14 cellular contexts compared by ENCODE assay signal in the genomic region with DNA sequence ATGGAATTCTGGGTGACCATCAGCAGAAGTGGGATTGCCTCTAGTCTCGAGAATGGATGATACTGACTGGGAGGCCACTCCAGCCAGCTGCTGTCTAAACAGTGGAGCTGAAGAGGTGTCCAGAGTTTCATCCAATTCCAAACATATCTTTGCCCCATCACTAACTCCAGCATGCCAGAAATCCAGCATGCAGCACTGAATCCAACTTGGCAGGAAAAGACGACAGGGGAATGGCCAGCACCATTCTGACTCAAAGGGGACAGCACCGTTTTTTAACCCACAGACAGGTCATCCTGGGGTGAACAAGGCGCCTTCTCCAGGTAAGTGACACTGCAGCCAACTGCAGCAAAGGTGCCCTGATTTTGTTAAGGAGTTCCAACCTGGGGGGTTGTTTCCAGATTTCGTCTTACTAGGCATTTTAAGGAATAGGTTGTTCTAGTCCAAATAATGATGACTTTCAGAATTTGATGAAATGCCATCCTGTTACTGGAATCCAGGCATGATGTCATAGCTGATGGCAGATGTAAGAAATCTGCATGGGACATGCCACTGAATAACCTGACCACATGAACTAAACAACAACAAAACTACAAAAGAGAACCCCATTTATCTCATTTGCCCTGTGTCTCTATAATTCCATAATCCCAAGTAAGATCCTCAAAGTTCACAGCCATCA.
"Had no signal": no experiment of that assay in that cellular context is flagged by ENCODE, and none has a peak within 500 bp of the region (broad histone marks: within the 10 kb centered on the region; RNA-seq: fewer than 3 reads in every experiment).

No MANE protein-coding gene starts in this region.

- H3K27ac ChIP-seq: brain microvascular endothelial cell, transverse colon had no signal

- H3K27me3 ChIP-seq: brain microvascular endothelial cell, transverse colon had no signal

- ATAC-seq: activated CD4-positive, CD25-positive, alpha-beta regulatory T cell treated with anti-CD3 and anti-CD28 coated beads, Interleukin-2, amount 50 U/mL, for 24 hours; left ventricle myocardium superior; natural killer cell treated with Interleukin-12 subunit alpha and Interleukin-12 subunit beta and Interleukin-15 and Interleukin-18, amount 100 ng/mL, for 72 hours; stimulated activated naive B cell treated with anti-CD40 and anti-IgM and Interleukin-4, amounts not matched to agents 10 μg/mL and 1 μg/mL and 100 μg/mL, for 72 hours; T-cell had no signal

- H3K4me1 ChIP-seq: transverse colon had no signal

- DNase-seq: activated CD4-positive, alpha-beta T cell treated with anti-CD3 and anti-CD28 coated beads, Interleukin-2, amount 50 U/mL, for 48 hours; activated naive CD4-positive, alpha-beta T cell treated with anti-CD3 and anti-CD28 coated beads for 36 hours; activated T-cell treated with anti-CD3 and anti-CD28 coated beads, Interleukin-2, amount 50 U/mL, for 1 hour; effector memory CD4-positive, alpha-beta T cell; left ventricle myocardium superior; stimulated activated CD4-positive, alpha-beta T cell treated with anti-CD3 and anti-CD28 coated beads, Interleukin-4, amount 100 ng/mL, for 1 hour; stimulated activated naive B cell treated with anti-CD40 and anti-IgM and Interleukin-4, amounts not matched to agents 10 μg/mL and 1 μg/mL and 100 μg/mL, for 72 hours; T-cell; T-helper 9 cell; transverse colon had no signal

- H3K36me3 ChIP-seq: brain microvascular endothelial cell, transverse colon had no signal

- H3K4me1 Mint-ChIP-seq: stimulated activated naive B cell treated with anti-CD40 and anti-IgM and Interleukin-4, amounts not matched to agents 10 μg/mL and 1 μg/mL and 100 μg/mL, for 72 hours; T-cell had no signal

- H3K4me3 Mint-ChIP-seq: activated naive CD4-positive, alpha-beta T cell treated with anti-CD3 and anti-CD28 coated beads for 36 hours; natural killer cell treated with Interleukin-12 subunit alpha and Interleukin-12 subunit beta and Interleukin-15 and Interleukin-18, amount 100 ng/mL, for 72 hours; stimulated activated naive B cell treated with anti-CD40 and anti-IgM and Interleukin-4, amounts not matched to agents 10 μg/mL and 1 μg/mL and 100 μg/mL, for 72 hours; T-cell had no signal

- H3K27ac Mint-ChIP-seq: activated naive CD4-positive, alpha-beta T cell treated with anti-CD3 and anti-CD28 coated beads for 36 hours; activated T-helper 2 cell treated with anti-CD3 and anti-CD28 coated beads, Interferon-gamma antibody, Interleukin-2, Interleukin-4, amounts not matched to agents 10 μg/mL and 5 μg/mL and 100 μg/mL, durations not matched to agents 14 hours and 24 hours and 36 hours; natural killer cell treated with Interleukin-12 subunit alpha and Interleukin-12 subunit beta and Interleukin-15 and Interleukin-18, amount 100 ng/mL, for 72 hours; stimulated activated naive B cell treated with anti-CD40 and anti-IgM and Interleukin-4, amounts not matched to agents 10 μg/mL and 1 μg/mL and 100 μg/mL, for 72 hours; T-cell had no signal

- H3K9me3 Mint-ChIP-seq: activated naive CD4-positive, alpha-beta T cell treated with anti-CD3 and anti-CD28 coated beads for 36 hours; activated T-helper 2 cell treated with anti-CD3 and anti-CD28 coated beads, Interferon-gamma antibody, Interleukin-2, Interleukin-4, amounts not matched to agents 10 μg/mL and 5 μg/mL and 100 μg/mL, durations not matched to agents 14 hours and 24 hours and 36 hours; natural killer cell treated with Interleukin-12 subunit alpha and Interleukin-12 subunit beta and Interleukin-15 and Interleukin-18, amount 100 ng/mL, for 72 hours; stimulated activated naive B cell treated with anti-CD40 and anti-IgM and Interleukin-4, amounts not matched to agents 10 μg/mL and 1 μg/mL and 100 μg/mL, for 72 hours; T-cell had no signal

- H3K36me3 Mint-ChIP-seq: stimulated activated naive B cell treated with anti-CD40 and anti-IgM and Interleukin-4, amounts not matched to agents 10 μg/mL and 1 μg/mL and 100 μg/mL, for 72 hours; T-cell had no signal

- H3K9me3 ChIP-seq: transverse colon had no signal

- H3K27me3 Mint-ChIP-seq: natural killer cell treated with Interleukin-12 subunit alpha and Interleukin-12 subunit beta and Interleukin-15 and Interleukin-18, amount 100 ng/mL, for 72 hours had no signal

- H3K4me3 ChIP-seq: transverse colon had no signal
